Comparison of ENCODE assay signal across 20 cellular contexts in the genomic region with DNA sequence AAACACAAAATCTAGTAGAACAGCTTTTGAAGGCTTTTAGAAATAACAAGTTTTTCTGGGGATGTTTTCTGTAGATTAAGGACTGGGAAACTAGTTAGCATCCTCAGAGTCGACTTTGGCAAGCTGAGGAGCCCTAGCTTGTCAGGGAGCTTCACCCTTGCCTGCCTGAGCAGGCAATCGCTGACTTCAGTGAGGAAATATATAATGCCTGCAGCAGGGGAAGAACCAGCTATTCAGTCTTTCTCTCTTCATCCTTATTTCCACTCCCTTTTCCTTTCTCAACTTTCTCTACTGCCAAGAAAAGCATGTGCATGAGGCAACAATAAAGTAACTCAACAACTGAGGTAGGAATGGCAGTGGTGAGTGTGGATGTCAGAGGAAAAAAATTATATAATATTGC.
"Had no signal": no experiment of that assay in that cellular context is flagged by ENCODE, and none has a peak within 500 bp of the region (broad histone marks: within the 10 kb centered on the region; RNA-seq: fewer than 3 reads in every experiment).

No MANE protein-coding gene starts in this region.

- FAIRE-seq: colon, frontal cortex had no signal

- DNase-seq: cerebellar nuclear complex; heart left ventricle; hippocampal formation; kidney glomerular epithelial cell; natural killer cell; nucleus accumbens; ovary; sigmoid colon; stimulated activated CD4-positive, alpha-beta T cell treated with anti-CD3 and anti-CD28 coated beads, Interleukin-4, amount 100 ng/mL, for 1 hour; stimulated activated CD8-positive, alpha-beta memory T cell treated with anti-CD3 and anti-CD28 coated beads, Interleukin-4, amount 100 ng/mL, for 48 hours; stimulated activated naive CD8-positive, alpha-beta T cell treated with anti-CD3 and anti-CD28 coated beads, Interleukin-15, Interleukin-2, amounts not matched to agents 100 U/mL and 50 U/mL, for 24 hours; tibial artery; upper lobe of left lung; uterus had no signal

- H3K4me2 ChIP-seq: neural progenitor cell had no signal

- H3K9me3 Mint-ChIP-seq: dendritic cell treated with granulocyte-macrophage colony-stimulating factor and Interleukin-4, amounts not matched to agents 40 ng/mL and 50 ng/mL, for 4 days; natural killer cell; neural progenitor cell; stimulated activated effector memory CD8-positive, alpha-beta T cell treated with anti-CD3 and anti-CD28 coated beads, Interleukin-12 subunit alpha, Interleukin-12 subunit beta, amount 100 ng/mL, for 72 hours had no signal

- H3K4me3 Mint-ChIP-seq: dendritic cell treated with granulocyte-macrophage colony-stimulating factor and Interleukin-4, amounts not matched to agents 40 ng/mL and 50 ng/mL, for 4 days; natural killer cell; neural progenitor cell; stimulated activated effector memory CD8-positive, alpha-beta T cell treated with anti-CD3 and anti-CD28 coated beads, Interleukin-12 subunit alpha, Interleukin-12 subunit beta, amount 100 ng/mL, for 72 hours had no signal

- H3K4me1 Mint-ChIP-seq: natural killer cell; neural progenitor cell; stimulated activated effector memory CD8-positive, alpha-beta T cell treated with anti-CD3 and anti-CD28 coated beads, Interleukin-12 subunit alpha, Interleukin-12 subunit beta, amount 100 ng/mL, for 72 hours had no signal

- H3K4me3 ChIP-seq: heart left ventricle, neural progenitor cell, ovary, right atrium auricular region, sigmoid colon, tibial artery, upper lobe of left lung, uterus had no signal

- H3K27me3 ChIP-seq: heart left ventricle, neural progenitor cell, ovary, right atrium auricular region, sigmoid colon, tibial artery, upper lobe of left lung, uterus had no signal

- H3K36me3 ChIP-seq: heart left ventricle, neural progenitor cell, ovary, right atrium auricular region, sigmoid colon, tibial artery, upper lobe of left lung, uterus had no signal

- ATAC-seq: heart left ventricle; natural killer cell; stimulated activated effector memory CD8-positive, alpha-beta T cell treated with anti-CD3 and anti-CD28 coated beads, Interleukin-12 subunit alpha, Interleukin-12 subunit beta, amount 100 ng/mL, for 72 hours; stimulated activated naive CD8-positive, alpha-beta T cell treated with anti-CD3 and anti-CD28 coated beads, Interleukin-15, Interleukin-2, amounts not matched to agents 100 U/mL and 50 U/mL, for 24 hours had no signal

- H3K4me1 ChIP-seq: neural progenitor cell, right atrium auricular region, sigmoid colon, uterus had no signal

- H3K27ac ChIP-seq: heart left ventricle, neural progenitor cell, ovary, right atrium auricular region, sigmoid colon, tibial artery, upper lobe of left lung, uterus had no signal

- H3K36me3 Mint-ChIP-seq: natural killer cell; neural progenitor cell; stimulated activated effector memory CD8-positive, alpha-beta T cell treated with anti-CD3 and anti-CD28 coated beads, Interleukin-12 subunit alpha, Interleukin-12 subunit beta, amount 100 ng/mL, for 72 hours had no signal

- H3K9me3 ChIP-seq: heart left ventricle, ovary, right atrium auricular region, sigmoid colon, tibial artery, upper lobe of left lung, uterus had no signal

- H3K27ac Mint-ChIP-seq: dendritic cell treated with granulocyte-macrophage colony-stimulating factor and Interleukin-4, amounts not matched to agents 40 ng/mL and 50 ng/mL, for 4 days; natural killer cell; neural progenitor cell; stimulated activated effector memory CD8-positive, alpha-beta T cell treated with anti-CD3 and anti-CD28 coated beads, Interleukin-12 subunit alpha, Interleukin-12 subunit beta, amount 100 ng/mL, for 72 hours had no signal

- H3K9ac ChIP-seq: neural progenitor cell had no signal

- H2AFZ ChIP-seq: neural progenitor cell had no signal
